Comparison of ENCODE assay signal across 28 cellular contexts in the genomic region with DNA sequence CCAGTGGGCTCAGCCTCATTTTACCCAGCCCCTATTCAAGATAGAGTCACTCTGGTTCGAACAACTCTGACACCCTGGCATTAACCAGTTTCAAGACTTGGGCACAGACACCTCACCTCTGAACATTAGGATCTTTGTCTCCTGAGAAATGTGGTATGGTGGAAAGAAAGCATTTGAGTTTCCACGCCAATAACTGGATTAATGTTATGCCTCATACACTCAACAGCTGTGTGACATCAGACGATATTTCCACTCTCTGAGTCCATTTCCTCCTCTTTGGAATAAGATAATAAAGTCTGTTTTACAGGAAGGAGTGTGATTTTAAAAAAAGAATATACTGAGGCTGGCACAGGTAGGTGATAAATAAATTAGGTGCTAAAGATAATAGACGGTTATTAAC.
DNase-seq lines count a peak whose midpoint lies in the region; ATAC-seq, FAIRE-seq and TF ChIP-seq lines count a peak whose summit lies in the region.
"Had no signal": no experiment of that assay in that cellular context is flagged by ENCODE, and none has a peak within 500 bp of the region (broad histone marks: within the 10 kb centered on the region; RNA-seq: fewer than 3 reads in every experiment).

No MANE protein-coding gene starts in this region.

- H3K9me3 ChIP-seq in A673 (ENCODE audit: low read depth, low read length, poor library complexity, severe bottlenecking) (no peaks in the 10 kb centered on the region), pancreas (no peaks in the 10 kb centered on the region)
- H3K9me3 ChIP-seq: A549, BLaER1, prostate gland, suprapubic skin, vagina had no signal

- H3K27me3 ChIP-seq in A673 (replicated peaks; ENCODE audit: insufficient read depth, low read depth, low read length, poor library complexity) (no peaks in the 10 kb centered on the region), pancreas (no peaks in the 10 kb centered on the region)
- H3K27me3 ChIP-seq: BLaER1, suprapubic skin, vagina had no signal

- peak; percentile 58 to 75 for ATAC-seq in left cardiac atrium
- ATAC-seq in pancreas, result peak in 3 of 4 donors; percentile 26 to 55 (median 44)
- no peak for ATAC-seq in SK-N-SH treated with all-trans-retinoic acid at 6 μM for 48 hours
- ATAC-seq: A549; stimulated activated effector memory CD8-positive, alpha-beta T cell treated with anti-CD3 and anti-CD28 coated beads, Interleukin-12 subunit alpha, Interleukin-12 subunit beta, amount 100 ng/mL, for 72 hours had no signal

- no peak for TF ChIP-seq CTCF in A673 (conservative IDR thresholded peaks at IDR 0.05; ENCODE audit: low read depth, low read length)
- no peak for TF ChIP-seq CTCF in pancreas (IDR thresholded peaks at IDR 0.05)

- peak; percentile 68 for DNase-seq in A673 (ENCODE audit: low spot score)
- DNase-seq in SW480 (ENCODE audit: low spot score), result peak; percentile 9
- no peak for DNase-seq in left cardiac atrium
- no peak for DNase-seq in pancreas
- DNase-seq in NCI-H2107 treated with DMSO at 0.1 percent for 48 hours (lab: John Stamatoyannopoulos, UW; ENCODE audit: unreplicated experiment), result no peak
- DNase-seq in activated effector memory CD4-positive, alpha-beta T cell treated with Interleukin-2 at 50 U/mL for 16 hours, result no peak
- DNase-seq in iPS-NIHi11 (ENCODE audit: low spot score), result no peak
- DNase-seq: activated CD4-positive, alpha-beta memory T cell treated with anti-CD3 and anti-CD28 coated beads, Interleukin-2, amount 10 ng/mL, durations not matched to agents 7 days and 5 days; activated CD4-positive, CD25-positive, alpha-beta regulatory T cell treated with anti-CD3 and anti-CD28 coated beads, Interleukin-2, amount 50 U/mL, for 72 hours; activated naive CD8-positive, alpha-beta T cell treated with anti-CD3 and anti-CD28 coated beads for 36 hours; erythroblast; hypothalamus; NCI-H1105 treated with DMSO at 0.1 percent for 48 hours; NCI-H2081; NCI-H446 treated with DMSO at 0.1 percent for 48 hours; SHP77; stimulated activated CD4-positive, alpha-beta T cell treated with anti-CD3 and anti-CD28 coated beads, Interleukin-2, amount 100 ng/mL, for 48 hours; SW 1271 had no signal

- POLR2A ChIA-PET in A673 (lab: Charles Lee; ENCODE audit: low non-redundant PET), result no interaction called here

- no peak overlapping the region for H3K4me3 ChIP-seq in A673 (ENCODE audit: low read depth, low read length, poor library complexity, severe bottlenecking)
- H3K4me3 ChIP-seq in pancreas, result no peak overlapping the region
- H3K4me3 ChIP-seq: A549, BLaER1, lung, prostate gland, suprapubic skin, vagina had no signal

- no TSS peak for BruUV-seq in A673 (replicated peaks; lab: Mats Ljungman, UMichigan)

- FAIRE-seq in pancreas (lab: Jason Lieb, UNC), result no peak
- FAIRE-seq: A549, frontal cortex, GM12891 had no signal

- 42 to 54% methylated on average over 4 of the region's 4 CpGs for WGBS in pancreas, 2 donors

- H3K4me1 ChIP-seq in A673 (ENCODE audit: insufficient read depth, low read length, poor library complexity, severe bottlenecking) (peaks cover 14% of the 10 kb centered on the region), pancreas (no peaks in the 10 kb centered on the region)
- H3K4me1 ChIP-seq: A549, BLaER1, prostate gland, vagina had no signal

- H3K27ac ChIP-seq in A673 (ENCODE audit: low read depth, low read length, poor library complexity, severe bottlenecking) (peak overlapping the region; percentile 64), pancreas (peak overlapping the region in 1 of 4 donors; percentile 8)
- H3K27ac ChIP-seq: A549, BLaER1, prostate gland, suprapubic skin, vagina had no signal

- CTCF ChIA-PET in A673 (lab: Charles Lee), result no interaction called here

- intact Hi-C loops in A673 (cut with micrococcal nuclease; ENCODE audit: unreplicated experiment) (no loop called here), left cardiac atrium (cut with DNase I) (no loop called here), pancreas (cut with DNase I) (no loop called here)

- H3K36me3 ChIP-seq in A673 (ENCODE audit: insufficient read depth, low read length, poor library complexity, severe bottlenecking) (no peaks in the 10 kb centered on the region), pancreas (no peaks in the 10 kb centered on the region)
- H3K36me3 ChIP-seq: BLaER1, prostate gland, suprapubic skin, vagina had no signal

TF ChIP-seq in SK-N-SH treated with all-trans-retinoic acid at 6 μM for 48 hours, 23 proteins besides CTCF, POLR2A, EP300 and RAD21 (continues in another document):
- TF ChIP-seq PPARA (CRISPR knock-in tag; IDR thresholded peaks at IDR 0.05; ENCODE audit: borderline replicate concordance) (no peak), ZNF70 (CRISPR knock-in tag; IDR thresholded peaks at IDR 0.05) (no peak), ZFP3 (CRISPR knock-in tag; IDR thresholded peaks at IDR 0.05) (no peak), ZNF8 (CRISPR knock-in tag; IDR thresholded peaks at IDR 0.05) (no peak), RARB (CRISPR knock-in tag; IDR thresholded peaks at IDR 0.05) (no peak), ZNF565 (CRISPR knock-in tag; conservative IDR thresholded peaks at IDR 0.05; ENCODE audit: low read depth) (no peak), ARNTL (CRISPR knock-in tag; IDR thresholded peaks at IDR 0.05; ENCODE audit: borderline replicate concordance, low read depth) (no peak), ZC3H10 (CRISPR knock-in tag; IDR thresholded peaks at IDR 0.05) (no peak), SNAI2 (CRISPR knock-in tag; IDR thresholded peaks at IDR 0.05) (no peak), TOX (CRISPR knock-in tag; IDR thresholded peaks at IDR 0.05; ENCODE audit: borderline replicate concordance) (no peak)
- TF ChIP-seq, protein P1, sequence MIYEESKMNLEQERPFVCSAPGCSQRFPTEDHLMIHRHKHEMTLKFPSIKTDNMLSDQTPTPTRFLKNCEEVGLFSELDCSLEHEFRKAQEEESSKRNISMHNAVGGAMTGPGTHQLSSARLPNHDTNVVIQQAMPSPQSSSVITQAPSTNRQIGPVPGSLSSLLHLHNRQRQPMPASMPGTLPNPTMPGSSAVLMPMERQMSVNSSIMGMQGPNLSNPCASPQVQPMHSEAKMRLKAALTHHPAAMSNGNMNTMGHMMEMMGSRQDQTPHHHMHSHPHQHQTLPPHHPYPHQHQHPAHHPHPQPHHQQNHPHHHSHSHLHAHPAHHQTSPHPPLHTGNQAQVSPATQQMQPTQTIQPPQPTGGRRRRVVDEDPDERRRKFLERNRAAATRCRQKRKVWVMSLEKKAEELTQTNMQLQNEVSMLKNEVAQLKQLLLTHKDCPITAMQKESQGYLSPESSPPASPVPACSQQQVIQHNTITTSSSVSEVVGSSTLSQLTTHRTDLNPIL (CRISPR knock-in tag; IDR thresholded peaks at IDR 0.05; ENCODE audit: low read depth), result no peak
- TF ChIP-seq, protein P2, sequence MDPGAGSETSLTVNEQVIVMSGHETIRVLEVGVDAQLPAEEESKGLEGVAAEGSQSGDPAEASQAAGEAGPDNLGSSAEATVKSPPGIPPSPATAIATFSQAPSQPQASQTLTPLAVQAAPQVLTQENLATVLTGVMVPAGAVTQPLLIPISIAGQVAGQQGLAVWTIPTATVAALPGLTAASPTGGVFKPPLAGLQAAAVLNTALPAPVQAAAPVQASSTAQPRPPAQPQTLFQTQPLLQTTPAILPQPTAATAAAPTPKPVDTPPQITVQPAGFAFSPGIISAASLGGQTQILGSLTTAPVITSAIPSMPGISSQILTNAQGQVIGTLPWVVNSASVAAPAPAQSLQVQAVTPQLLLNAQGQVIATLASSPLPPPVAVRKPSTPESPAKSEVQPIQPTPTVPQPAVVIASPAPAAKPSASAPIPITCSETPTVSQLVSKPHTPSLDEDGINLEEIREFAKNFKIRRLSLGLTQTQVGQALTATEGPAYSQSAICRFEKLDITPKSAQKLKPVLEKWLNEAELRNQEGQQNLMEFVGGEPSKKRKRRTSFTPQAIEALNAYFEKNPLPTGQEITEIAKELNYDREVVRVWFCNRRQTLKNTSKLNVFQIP (CRISPR knock-in tag; IDR thresholded peaks at IDR 0.05; ENCODE audit: borderline replicate concordance, low read depth), result no peak
- TF ChIP-seq, protein P3, sequence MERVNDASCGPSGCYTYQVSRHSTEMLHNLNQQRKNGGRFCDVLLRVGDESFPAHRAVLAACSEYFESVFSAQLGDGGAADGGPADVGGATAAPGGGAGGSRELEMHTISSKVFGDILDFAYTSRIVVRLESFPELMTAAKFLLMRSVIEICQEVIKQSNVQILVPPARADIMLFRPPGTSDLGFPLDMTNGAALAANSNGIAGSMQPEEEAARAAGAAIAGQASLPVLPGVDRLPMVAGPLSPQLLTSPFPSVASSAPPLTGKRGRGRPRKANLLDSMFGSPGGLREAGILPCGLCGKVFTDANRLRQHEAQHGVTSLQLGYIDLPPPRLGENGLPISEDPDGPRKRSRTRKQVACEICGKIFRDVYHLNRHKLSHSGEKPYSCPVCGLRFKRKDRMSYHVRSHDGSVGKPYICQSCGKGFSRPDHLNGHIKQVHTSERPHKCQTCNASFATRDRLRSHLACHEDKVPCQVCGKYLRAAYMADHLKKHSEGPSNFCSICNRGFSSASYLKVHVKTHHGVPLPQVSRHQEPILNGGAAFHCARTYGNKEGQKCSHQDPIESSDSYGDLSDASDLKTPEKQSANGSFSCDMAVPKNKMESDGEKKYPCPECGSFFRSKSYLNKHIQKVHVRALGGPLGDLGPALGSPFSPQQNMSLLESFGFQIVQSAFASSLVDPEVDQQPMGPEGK (CRISPR knock-in tag; IDR thresholded peaks at IDR 0.05; ENCODE audit: borderline replicate concordance), result no peak
- TF ChIP-seq, protein P4, sequence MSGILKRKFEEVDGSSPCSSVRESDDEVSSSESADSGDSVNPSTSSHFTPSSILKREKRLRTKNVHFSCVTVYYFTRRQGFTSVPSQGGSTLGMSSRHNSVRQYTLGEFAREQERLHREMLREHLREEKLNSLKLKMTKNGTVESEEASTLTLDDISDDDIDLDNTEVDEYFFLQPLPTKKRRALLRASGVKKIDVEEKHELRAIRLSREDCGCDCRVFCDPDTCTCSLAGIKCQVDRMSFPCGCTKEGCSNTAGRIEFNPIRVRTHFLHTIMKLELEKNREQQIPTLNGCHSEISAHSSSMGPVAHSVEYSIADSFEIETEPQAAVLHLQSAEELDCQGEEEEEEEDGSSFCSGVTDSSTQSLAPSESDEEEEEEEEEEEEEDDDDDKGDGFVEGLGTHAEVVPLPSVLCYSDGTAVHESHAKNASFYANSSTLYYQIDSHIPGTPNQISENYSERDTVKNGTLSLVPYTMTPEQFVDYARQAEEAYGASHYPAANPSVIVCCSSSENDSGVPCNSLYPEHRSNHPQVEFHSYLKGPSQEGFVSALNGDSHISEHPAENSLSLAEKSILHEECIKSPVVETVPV (CRISPR knock-in tag; IDR thresholded peaks at IDR 0.05), result no peak

Comparison
In these comparisons a context has a peak if more than half of its experiments do, and no peak if none do; other contexts are left out.
1. DNase-seq: peak in A673 (single experiment) and SW480 (single experiment); none in left cardiac atrium (single experiment), pancreas (0 of 6), NCI-H2107 treated with DMSO at 0.1 percent for 48 hours (single experiment), activated effector memory CD4-positive, alpha-beta T cell treated with Interleukin-2 at 50 U/mL for 16 hours (single experiment) and iPS-NIHi11 (single experiment).